In the genomic region with DNA sequence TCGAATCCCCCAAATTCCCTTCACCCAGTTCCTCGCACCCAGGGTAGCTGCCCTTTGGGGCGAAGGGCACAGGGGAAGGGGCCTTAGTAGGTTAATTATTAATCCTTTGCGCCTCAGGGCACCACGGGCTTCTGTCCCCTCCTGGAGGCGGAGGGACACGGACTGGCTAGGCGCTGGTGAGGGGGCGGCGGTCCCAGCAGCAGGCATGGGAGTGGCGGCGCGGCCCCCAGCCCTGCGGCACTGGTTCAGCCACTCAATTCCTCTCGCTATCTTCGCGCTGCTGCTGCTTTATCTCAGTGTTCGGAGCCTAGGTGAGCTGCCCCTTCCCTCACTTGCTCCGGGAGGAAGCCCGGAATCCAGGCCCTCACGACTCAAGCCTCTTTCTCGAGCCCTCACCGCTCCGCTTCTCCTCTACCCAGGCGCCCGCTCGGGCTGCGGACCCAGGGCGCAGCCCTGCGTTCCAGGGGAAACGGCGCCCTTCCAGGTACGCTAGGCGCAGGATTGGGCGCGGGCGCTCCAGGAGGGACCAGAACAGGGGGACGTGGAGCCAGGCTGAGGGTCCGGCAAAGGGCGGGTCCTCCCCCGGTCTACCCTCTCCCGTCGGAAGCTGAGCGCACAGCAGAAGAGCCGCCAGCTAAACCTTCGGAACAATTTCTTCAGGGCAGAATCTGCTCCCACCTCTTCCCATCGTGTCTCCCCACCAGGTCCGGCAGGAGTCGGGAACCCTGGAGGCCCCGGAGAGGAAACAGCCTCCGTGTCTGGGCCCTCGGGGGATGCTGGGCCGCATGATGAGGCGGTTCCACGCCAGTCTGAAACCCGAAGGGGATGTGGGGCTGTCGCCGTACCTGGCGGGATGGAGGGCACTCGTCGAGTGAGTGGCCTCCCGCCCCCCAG, we compare ENCODE assay signal across 1 cellular context.
A peak's percentile ranks its signal among the peaks of the same experiment; 100 is the strongest.
TF ChIP-seq lines count a peak whose summit lies in the region.

Gene GLTPD2, plus strand, starts transcription at position 158 of the 894 bp plus-strand sequence. Its CDS starts 48 bp downstream, at position 206.

TF ChIP-seq in HepG2, 621 proteins besides CTCF, POLR2A, EP300 and RAD21 (continued from another document and continues in another):
- TF ChIP-seq ZEB1 (IDR thresholded peaks at IDR 0.05; ENCODE audit: insufficient replicate concordance, low read depth) (no peak), ZNF776 (CRISPR knock-in tag; IDR thresholded peaks at IDR 0.05) (no peak; the same call in 1 of the 2 replicates), ZNF20 (CRISPR knock-in tag; IDR thresholded peaks at IDR 0.05) (no peak), ZNF225 (CRISPR knock-in tag; IDR thresholded peaks at IDR 0.05) (no peak), ZMYM2 (CRISPR knock-in tag; IDR thresholded peaks at IDR 0.05) (no peak), SETDB1 (CRISPR knock-in tag; IDR thresholded peaks at IDR 0.05; ENCODE audit: borderline replicate concordance) (no peak), KDM4B (CRISPR knock-in tag; IDR thresholded peaks at IDR 0.05) (peak; percentile 70; the same call in 1 of the 2 replicates), SOX6 (IDR thresholded peaks at IDR 0.05) (no peak), SOX6 (CRISPR knock-in tag; IDR thresholded peaks at IDR 0.05) (no peak; the same call in 1 of the 2 replicates), SIX1 (CRISPR knock-in tag; IDR thresholded peaks at IDR 0.05; ENCODE audit: borderline replicate concordance) (no peak), CREB3 (CRISPR knock-in tag; IDR thresholded peaks at IDR 0.05) (no peak), SYNCRIP (IDR thresholded peaks at IDR 0.05; ENCODE audit: insufficient read depth, low read depth, low read length) (no peak), PAWR (CRISPR knock-in tag; IDR thresholded peaks at IDR 0.05; ENCODE audit: borderline replicate concordance) (no peak), EZH2 (conservative IDR thresholded peaks at IDR 0.05; ENCODE audit: low read depth, low read length) (no peak), ZNF501 (CRISPR knock-in tag; IDR thresholded peaks at IDR 0.05) (peak; percentile 19; the same call in 1 of the 2 replicates), SOX5 (CRISPR knock-in tag; IDR thresholded peaks at IDR 0.05; ENCODE audit: borderline replicate concordance) (peak; percentile 71), ZFP36L2 (CRISPR knock-in tag; IDR thresholded peaks at IDR 0.05) (no peak), ZNF276 (CRISPR knock-in tag; IDR thresholded peaks at IDR 0.05; ENCODE audit: low read depth) (no peak), ZNF678 (CRISPR knock-in tag; IDR thresholded peaks at IDR 0.05) (no peak), ATF1 (CRISPR knock-in tag; IDR thresholded peaks at IDR 0.05) (no peak), ZBTB49 (CRISPR knock-in tag; IDR thresholded peaks at IDR 0.05; ENCODE audit: borderline replicate concordance) (no peak), ZNF672 (CRISPR knock-in tag; IDR thresholded peaks at IDR 0.05) (no peak), ZNF841 (CRISPR knock-in tag; IDR thresholded peaks at IDR 0.05; ENCODE audit: borderline replicate concordance) (no peak), AHR (CRISPR knock-in tag; IDR thresholded peaks at IDR 0.05) (no peak), ZNF232 (CRISPR knock-in tag; IDR thresholded peaks at IDR 0.05; ENCODE audit: borderline replicate concordance) (no peak), SRSF4 (IDR thresholded peaks at IDR 0.05; ENCODE audit: low read depth, low read length, poor library complexity, severe bottlenecking) (no peak), POLR2G (IDR thresholded peaks at IDR 0.05; ENCODE audit: low read depth, low read length) (peak; percentile 94), MYNN (CRISPR knock-in tag; IDR thresholded peaks at IDR 0.05; ENCODE audit: low read depth) (no peak), RELA (CRISPR knock-in tag; IDR thresholded peaks at IDR 0.05) (no peak), ZFP36 (IDR thresholded peaks at IDR 0.05; ENCODE audit: borderline replicate concordance, low read depth, low read length, partially characterized antibody) (no peak)
- TF ChIP-seq, protein P1, sequence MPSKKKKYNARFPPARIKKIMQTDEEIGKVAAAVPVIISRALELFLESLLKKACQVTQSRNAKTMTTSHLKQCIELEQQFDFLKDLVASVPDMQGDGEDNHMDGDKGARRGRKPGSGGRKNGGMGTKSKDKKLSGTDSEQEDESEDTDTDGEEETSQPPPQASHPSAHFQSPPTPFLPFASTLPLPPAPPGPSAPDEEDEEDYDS (CRISPR knock-in tag; IDR thresholded peaks at IDR 0.05): peak; percentile 93
- TF ChIP-seq, protein P2, sequence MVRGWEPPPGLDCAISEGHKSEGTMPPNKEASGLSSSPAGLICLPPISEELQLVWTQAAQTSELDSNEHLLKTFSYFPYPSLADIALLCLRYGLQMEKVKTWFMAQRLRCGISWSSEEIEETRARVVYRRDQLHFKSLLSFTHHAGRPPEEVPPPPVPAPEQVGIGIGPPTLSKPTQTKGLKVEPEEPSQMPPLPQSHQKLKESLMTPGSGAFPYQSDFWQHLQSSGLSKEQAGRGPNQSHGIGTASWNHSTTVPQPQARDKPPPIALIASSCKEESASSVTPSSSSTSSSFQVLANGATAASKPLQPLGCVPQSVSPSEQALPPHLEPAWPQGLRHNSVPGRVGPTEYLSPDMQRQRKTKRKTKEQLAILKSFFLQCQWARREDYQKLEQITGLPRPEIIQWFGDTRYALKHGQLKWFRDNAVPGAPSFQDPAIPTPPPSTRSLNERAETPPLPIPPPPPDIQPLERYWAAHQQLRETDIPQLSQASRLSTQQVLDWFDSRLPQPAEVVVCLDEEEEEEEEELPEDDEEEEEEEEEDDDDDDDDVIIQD (CRISPR knock-in tag; IDR thresholded peaks at IDR 0.05; ENCODE audit: low read depth): 0 out of 2 replicates have a peak, but pooled peaks have one; percentile 34
- TF ChIP-seq, protein P3, sequence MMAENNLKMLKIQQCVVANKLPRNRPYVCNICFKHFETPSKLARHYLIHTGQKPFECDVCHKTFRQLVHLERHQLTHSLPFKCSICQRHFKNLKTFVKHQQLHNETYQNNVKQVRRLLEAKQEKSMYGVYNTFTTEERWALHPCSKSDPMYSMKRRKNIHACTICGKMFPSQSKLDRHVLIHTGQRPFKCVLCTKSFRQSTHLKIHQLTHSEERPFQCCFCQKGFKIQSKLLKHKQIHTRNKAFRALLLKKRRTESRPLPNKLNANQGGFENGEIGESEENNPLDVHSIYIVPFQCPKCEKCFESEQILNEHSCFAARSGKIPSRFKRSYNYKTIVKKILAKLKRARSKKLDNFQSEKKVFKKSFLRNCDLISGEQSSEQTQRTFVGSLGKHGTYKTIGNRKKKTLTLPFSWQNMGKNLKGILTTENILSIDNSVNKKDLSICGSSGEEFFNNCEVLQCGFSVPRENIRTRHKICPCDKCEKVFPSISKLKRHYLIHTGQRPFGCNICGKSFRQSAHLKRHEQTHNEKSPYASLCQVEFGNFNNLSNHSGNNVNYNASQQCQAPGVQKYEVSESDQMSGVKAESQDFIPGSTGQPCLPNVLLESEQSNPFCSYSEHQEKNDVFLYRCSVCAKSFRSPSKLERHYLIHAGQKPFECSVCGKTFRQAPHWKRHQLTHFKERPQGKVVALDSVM (CRISPR knock-in tag; IDR thresholded peaks at IDR 0.05): no peak; the same call in 1 of the 2 replicates
- TF ChIP-seq, protein P4, sequence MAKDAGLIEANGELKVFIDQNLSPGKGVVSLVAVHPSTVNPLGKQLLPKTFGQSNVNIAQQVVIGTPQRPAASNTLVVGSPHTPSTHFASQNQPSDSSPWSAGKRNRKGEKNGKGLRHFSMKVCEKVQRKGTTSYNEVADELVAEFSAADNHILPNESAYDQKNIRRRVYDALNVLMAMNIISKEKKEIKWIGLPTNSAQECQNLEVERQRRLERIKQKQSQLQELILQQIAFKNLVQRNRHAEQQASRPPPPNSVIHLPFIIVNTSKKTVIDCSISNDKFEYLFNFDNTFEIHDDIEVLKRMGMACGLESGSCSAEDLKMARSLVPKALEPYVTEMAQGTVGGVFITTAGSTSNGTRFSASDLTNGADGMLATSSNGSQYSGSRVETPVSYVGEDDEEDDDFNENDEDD (CRISPR knock-in tag; IDR thresholded peaks at IDR 0.05; ENCODE audit: borderline replicate concordance): peak; percentile 55; the same call in 1 of the 2 replicates
- TF ChIP-seq, protein P5, sequence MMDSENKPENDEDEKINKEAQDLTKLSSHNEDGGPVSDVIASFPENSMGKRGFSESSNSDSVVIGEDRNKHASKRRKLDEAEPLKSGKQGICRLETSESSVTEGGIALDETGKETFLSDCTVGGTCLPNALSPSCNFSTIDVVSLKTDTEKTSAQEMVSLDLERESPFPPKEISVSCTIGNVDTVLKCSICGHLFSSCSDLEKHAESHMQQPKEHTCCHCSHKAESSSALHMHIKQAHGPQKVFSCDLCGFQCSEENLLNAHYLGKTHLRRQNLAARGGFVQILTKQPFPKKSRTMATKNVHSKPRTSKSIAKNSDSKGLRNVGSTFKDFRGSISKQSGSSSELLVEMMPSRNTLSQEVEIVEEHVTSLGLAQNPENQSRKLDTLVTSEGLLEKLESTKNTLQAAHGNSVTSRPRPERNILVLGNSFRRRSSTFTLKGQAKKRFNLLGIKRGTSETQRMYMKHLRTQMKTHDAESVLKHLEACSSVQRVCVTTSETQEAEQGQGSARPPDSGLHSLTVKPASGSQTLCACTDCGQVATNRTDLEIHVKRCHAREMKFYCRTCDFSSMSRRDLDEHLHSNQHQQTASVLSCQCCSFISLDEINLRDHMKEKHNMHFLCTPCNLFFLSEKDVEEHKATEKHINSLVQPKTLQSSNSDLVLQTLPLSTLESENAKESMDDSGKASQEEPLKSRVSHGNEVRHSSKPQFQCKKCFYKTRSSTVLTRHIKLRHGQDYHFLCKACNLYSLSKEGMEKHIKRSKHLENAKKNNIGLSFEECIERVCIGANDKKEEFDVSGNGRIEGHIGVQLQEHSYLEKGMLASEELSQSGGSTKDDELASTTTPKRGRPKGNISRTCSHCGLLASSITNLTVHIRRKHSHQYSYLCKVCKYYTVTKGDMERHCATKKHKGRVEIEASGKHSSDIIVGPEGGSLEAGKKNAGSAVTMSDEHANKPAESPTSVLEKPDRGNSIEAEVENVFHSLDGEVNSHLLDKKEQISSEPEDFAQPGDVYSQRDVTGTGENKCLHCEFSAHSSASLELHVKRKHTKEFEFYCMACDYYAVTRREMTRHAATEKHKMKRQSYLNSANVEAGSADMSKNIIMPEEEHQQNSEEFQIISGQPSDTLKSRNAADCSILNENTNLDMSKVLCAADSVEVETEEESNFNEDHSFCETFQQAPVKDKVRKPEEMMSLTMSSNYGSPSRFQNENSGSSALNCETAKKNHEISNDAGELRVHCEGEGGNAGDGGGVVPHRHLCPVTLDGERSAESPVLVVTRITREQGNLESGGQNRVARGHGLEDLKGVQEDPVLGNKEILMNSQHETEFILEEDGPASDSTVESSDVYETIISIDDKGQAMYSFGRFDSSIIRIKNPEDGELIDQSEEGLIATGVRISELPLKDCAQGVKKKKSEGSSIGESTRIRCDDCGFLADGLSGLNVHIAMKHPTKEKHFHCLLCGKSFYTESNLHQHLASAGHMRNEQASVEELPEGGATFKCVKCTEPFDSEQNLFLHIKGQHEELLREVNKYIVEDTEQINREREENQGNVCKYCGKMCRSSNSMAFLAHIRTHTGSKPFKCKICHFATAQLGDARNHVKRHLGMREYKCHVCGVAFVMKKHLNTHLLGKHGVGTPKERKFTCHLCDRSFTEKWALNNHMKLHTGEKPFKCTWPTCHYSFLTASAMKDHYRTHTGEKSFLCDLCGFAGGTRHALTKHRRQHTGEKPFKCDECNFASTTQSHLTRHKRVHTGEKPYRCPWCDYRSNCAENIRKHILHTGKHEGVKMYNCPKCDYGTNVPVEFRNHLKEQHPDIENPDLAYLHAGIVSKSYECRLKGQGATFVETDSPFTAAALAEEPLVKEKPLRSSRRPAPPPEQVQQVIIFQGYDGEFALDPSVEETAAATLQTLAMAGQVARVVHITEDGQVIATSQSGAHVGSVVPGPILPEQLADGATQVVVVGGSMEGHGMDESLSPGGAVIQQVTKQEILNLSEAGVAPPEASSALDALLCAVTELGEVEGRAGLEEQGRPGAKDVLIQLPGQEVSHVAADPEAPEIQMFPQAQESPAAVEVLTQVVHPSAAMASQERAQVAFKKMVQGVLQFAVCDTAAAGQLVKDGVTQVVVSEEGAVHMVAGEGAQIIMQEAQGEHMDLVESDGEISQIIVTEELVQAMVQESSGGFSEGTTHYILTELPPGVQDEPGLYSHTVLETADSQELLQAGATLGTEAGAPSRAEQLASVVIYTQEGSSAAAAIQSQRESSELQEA (CRISPR knock-in tag; IDR thresholded peaks at IDR 0.05; ENCODE audit: not compliant biosample characterization): no peak
- TF ChIP-seq, protein P6, sequence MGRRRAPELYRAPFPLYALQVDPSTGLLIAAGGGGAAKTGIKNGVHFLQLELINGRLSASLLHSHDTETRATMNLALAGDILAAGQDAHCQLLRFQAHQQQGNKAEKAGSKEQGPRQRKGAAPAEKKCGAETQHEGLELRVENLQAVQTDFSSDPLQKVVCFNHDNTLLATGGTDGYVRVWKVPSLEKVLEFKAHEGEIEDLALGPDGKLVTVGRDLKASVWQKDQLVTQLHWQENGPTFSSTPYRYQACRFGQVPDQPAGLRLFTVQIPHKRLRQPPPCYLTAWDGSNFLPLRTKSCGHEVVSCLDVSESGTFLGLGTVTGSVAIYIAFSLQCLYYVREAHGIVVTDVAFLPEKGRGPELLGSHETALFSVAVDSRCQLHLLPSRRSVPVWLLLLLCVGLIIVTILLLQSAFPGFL (CRISPR knock-in tag; IDR thresholded peaks at IDR 0.05): no peak
